Comparison of ENCODE assay signal across 8 cellular contexts in the genomic region with DNA sequence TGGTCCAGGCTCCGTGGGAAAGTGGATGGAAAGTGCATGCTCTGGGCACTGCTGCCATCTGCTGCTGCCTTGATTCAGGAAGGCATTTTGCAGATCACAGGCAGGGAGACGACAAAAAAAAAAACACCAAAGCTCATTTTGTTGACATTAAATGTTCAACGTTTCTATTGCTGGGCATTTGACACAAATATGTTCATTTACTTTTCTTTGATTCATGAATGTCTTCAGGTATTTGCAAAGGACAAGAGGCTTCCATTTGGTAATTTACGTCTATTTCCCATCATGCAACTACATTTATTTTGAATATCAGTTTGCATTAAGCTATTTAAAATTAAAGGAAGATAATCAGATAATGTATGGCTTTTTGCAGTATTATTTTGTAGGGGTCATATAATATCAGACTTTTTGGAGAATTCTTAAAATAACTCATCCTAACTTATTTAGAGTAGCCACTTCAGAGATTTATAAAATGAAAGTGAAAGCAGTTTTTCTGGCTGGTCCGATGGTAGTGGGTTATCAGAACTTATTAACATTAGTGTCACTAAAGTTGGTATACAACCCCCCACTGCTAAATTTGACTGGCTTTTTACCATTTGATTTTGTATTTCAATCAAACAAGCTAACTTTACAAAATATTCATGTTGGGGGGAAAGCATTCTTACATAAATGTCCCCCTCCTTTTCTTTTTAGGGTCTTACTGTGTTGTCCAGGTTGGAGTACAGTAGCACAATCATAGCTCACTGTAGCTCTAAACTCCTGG.
A peak's percentile ranks its signal among the peaks of the same experiment; 100 is the strongest.
DNase-seq lines count a peak whose midpoint lies in the region; ATAC-seq lines count a peak whose summit lies in the region.

No MANE protein-coding gene starts in this region.

- POLR2A ChIA-PET in CD8-positive, alpha-beta memory T cell (lab: Charles Lee): interaction anchor here (0.6 to 1.3 kb wide), 7 partner anchors 22 to 454 kb away, joined by 3 to 6 read pairs (median 3); partner anchors contain the start of gene CUL1

- H3K9me3 ChIP-seq in CD8-positive, alpha-beta memory T cell (ENCODE audit: low read length): no peaks in the 10 kb centered on the region
- H3K9me3 ChIP-seq in muscle layer of duodenum (ENCODE audit: control insufficient read depth in 1 of 2, low read length in 2 of 2): no peaks in the 10 kb centered on the region

- no peaks in the 10 kb centered on the region for H3K27me3 ChIP-seq in CD8-positive, alpha-beta memory T cell (ENCODE audit: insufficient read depth, low read length, poor library complexity, severe bottlenecking)
- no peaks in the 10 kb centered on the region for H3K27me3 ChIP-seq in muscle layer of duodenum (ENCODE audit: low read depth, low read length)

- ATAC-seq in GM19395 (IDR thresholded peaks at IDR 0.05; ENCODE audit: unreplicated experiment) (peak; percentile 66), HG03571 (IDR thresholded peaks at IDR 0.05; ENCODE audit: unreplicated experiment) (peak; percentile 51), esophagus mucosa (peak; percentile 67)
- peak; percentile 54 to 56 for ATAC-seq in activated T-cell treated with anti-CD3 and anti-CD28 coated beads, Interleukin-2, amount 50 U/mL, for 4 hours
- ATAC-seq in stimulated activated naive CD8-positive, alpha-beta T cell treated with anti-CD3 and anti-CD28 coated beads, Interleukin-15, amount 100 ng/mL, for 72 hours: peak; percentile 63

- H3K27me3 Mint-ChIP-seq in CD8-positive, alpha-beta memory T cell: peaks cover 0 to 10% of the 10 kb centered on the region in 2 donors
- no peaks in the 10 kb centered on the region for H3K27me3 Mint-ChIP-seq in activated T-cell treated with anti-CD3 and anti-CD28 coated beads, Interleukin-2, amount 50 U/mL, for 4 hours (ENCODE audit: low read depth)
- H3K27me3 Mint-ChIP-seq in stimulated activated naive CD8-positive, alpha-beta T cell treated with anti-CD3 and anti-CD28 coated beads, Interleukin-15, amount 100 ng/mL, for 72 hours: no peaks in the 10 kb centered on the region

- H3K9me3 Mint-ChIP-seq in CD8-positive, alpha-beta memory T cell: no peaks in the 10 kb centered on the region
- H3K9me3 Mint-ChIP-seq in activated T-cell treated with anti-CD3 and anti-CD28 coated beads, Interleukin-2, amount 50 U/mL, for 4 hours: no peaks in the 10 kb centered on the region
- H3K9me3 Mint-ChIP-seq in stimulated activated naive CD8-positive, alpha-beta T cell treated with anti-CD3 and anti-CD28 coated beads, Interleukin-15, amount 100 ng/mL, for 72 hours: no peaks in the 10 kb centered on the region

- H3K4me3 ChIP-seq in CD8-positive, alpha-beta memory T cell (ENCODE audit: low read length): peak overlapping the region; percentile 67
- H3K4me3 ChIP-seq in muscle layer of duodenum (ENCODE audit: low read depth in 1 of 2, low read length in 2 of 2): peak overlapping the region; percentile 86 to 91

- CTCF ChIA-PET in CD8-positive, alpha-beta memory T cell (lab: Charles Lee): interaction anchor here (0.7 to 6.1 kb wide), 25 partner anchors 11 to 461 kb away, joined by 3 to 93 read pairs (median 4); partner anchors contain the start of genes CUL1 and EZH2

- DNase-seq in CD8-positive, alpha-beta memory T cell: peak; percentile 32 to 76 (median 68)
- DNase-seq in NOMO-1 (lab: John Stamatoyannopoulos, UW; ENCODE audit: unreplicated experiment in 2 of 2): peak; percentile 8 to 44
- DNase-seq in activated T-cell treated with anti-CD3 and anti-CD28 coated beads, Interleukin-2, amount 50 U/mL, for 4 hours: peak; percentile 65
- DNase-seq in stimulated activated naive CD8-positive, alpha-beta T cell treated with anti-CD3 and anti-CD28 coated beads, Interleukin-15, amount 100 ng/mL, for 72 hours: peak; percentile 59 to 65

- H3K36me3 ChIP-seq in CD8-positive, alpha-beta memory T cell (ENCODE audit: insufficient read depth, low read length): no peaks in the 10 kb centered on the region
- H3K36me3 ChIP-seq in muscle layer of duodenum (ENCODE audit: control insufficient read depth in 1 of 2, insufficient read depth in 2 of 2, low read length in 2 of 2): no peaks in the 10 kb centered on the region

- H3K36me3 Mint-ChIP-seq in CD8-positive, alpha-beta memory T cell: peaks cover 0 to 2% (median 0%) of the 10 kb centered on the region in 3 donors
- no peaks in the 10 kb centered on the region for H3K36me3 Mint-ChIP-seq in activated T-cell treated with anti-CD3 and anti-CD28 coated beads, Interleukin-2, amount 50 U/mL, for 4 hours (ENCODE audit: insufficient read depth)

- H3K27ac Mint-ChIP-seq in CD8-positive, alpha-beta memory T cell: peak overlapping the region; percentile 82 to 93 (median 88)
- peak overlapping the region; percentile 97 to 98 for H3K27ac Mint-ChIP-seq in stimulated activated naive CD8-positive, alpha-beta T cell treated with anti-CD3 and anti-CD28 coated beads, Interleukin-15, amount 100 ng/mL, for 72 hours

- H3K4me3 Mint-ChIP-seq in CD8-positive, alpha-beta memory T cell: peak overlapping the region; percentile 85 to 96 (median 93)
- H3K4me3 Mint-ChIP-seq in activated T-cell treated with anti-CD3 and anti-CD28 coated beads, Interleukin-2, amount 50 U/mL, for 4 hours: peak overlapping the region; percentile 89
- H3K4me3 Mint-ChIP-seq in stimulated activated naive CD8-positive, alpha-beta T cell treated with anti-CD3 and anti-CD28 coated beads, Interleukin-15, amount 100 ng/mL, for 72 hours: peak overlapping the region; percentile 83 to 84

- peaks cover 19 to 33% (median 30%) of the 10 kb centered on the region in 3 donors for H3K4me1 Mint-ChIP-seq in CD8-positive, alpha-beta memory T cell
- H3K4me1 Mint-ChIP-seq in activated T-cell treated with anti-CD3 and anti-CD28 coated beads, Interleukin-2, amount 50 U/mL, for 4 hours (ENCODE audit: low read depth): peaks cover 20% of the 10 kb centered on the region
- H3K4me1 Mint-ChIP-seq in stimulated activated naive CD8-positive, alpha-beta T cell treated with anti-CD3 and anti-CD28 coated beads, Interleukin-15, amount 100 ng/mL, for 72 hours: peaks cover 36% of the 10 kb centered on the region

- peak overlapping the region; percentile 52 for H3K27ac ChIP-seq in CD8-positive, alpha-beta memory T cell (ENCODE audit: low read depth, low read length)
- H3K27ac ChIP-seq in muscle layer of duodenum (ENCODE audit: low read length): peak overlapping the region; percentile 88

- peaks cover 11% of the 10 kb centered on the region for H3K4me1 ChIP-seq in CD8-positive, alpha-beta memory T cell (ENCODE audit: insufficient read depth, low read length)
- peaks cover 0 to 20% of the 10 kb centered on the region in 2 donors for H3K4me1 ChIP-seq in muscle layer of duodenum (ENCODE audit: control insufficient read depth in 1 of 2, insufficient read depth in 2 of 2, low read length in 2 of 2)

Comparison
In these comparisons a context has a peak if more than half of its experiments do, and no peak if none do; other contexts are left out.
1. Peak in every context shown above with its lines: DNase-seq, ATAC-seq, H3K4me3 ChIP-seq and H3K27ac ChIP-seq.